In the genomic region with DNA sequence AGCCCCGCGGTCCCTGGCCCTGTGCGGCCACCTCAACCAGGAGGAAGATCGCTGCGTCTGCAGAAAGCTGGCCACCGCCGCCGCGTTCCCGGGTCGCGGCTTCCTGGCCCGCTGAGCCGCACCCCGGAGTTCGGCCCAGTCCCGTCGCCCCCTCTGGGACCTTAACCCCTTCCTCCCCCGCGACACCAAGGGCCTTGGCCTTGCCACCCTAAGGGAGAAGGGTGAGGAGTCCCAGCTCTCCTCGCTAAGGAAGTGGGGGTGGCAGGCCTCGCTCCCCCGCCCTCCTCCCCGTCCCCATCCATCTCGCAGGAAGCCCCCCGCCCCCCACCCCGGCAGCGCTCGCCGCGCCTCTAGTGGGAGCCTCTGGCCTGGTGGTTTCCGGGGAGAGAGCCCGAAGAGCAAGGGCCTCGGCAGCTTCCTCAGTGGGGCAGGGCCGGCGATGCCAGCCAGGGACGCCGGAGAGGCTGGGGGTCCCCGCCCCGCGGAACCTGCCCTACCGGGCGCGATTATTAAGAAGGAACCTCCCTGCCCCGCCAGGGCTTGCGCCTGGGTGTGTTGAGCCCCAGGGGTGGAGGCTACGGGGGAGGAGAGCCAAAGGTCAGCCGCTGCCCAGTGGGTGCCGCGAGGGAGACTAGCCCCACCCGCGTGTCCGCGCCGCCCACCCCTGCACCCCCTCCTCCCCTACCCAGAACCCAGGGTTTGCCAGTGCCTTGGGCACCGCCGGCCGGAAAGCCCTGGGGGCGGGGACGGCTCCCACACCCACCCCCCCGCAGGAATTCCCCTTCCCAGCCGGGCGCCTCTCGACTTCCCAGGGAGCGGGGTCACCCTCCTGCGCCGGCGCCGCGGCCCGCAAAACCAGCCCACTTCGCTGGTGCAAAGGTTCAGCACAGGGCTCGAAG, we compare ENCODE assay signal across 9 cellular contexts. TPM values are rescaled to one million over a fixed set of nuclear protein-coding genes. Genes with fewer than 3 reads are reported as not detected.
DNase-seq lines count a peak whose midpoint lies in the region; ATAC-seq and TF ChIP-seq lines count a peak whose summit lies in the region.
"Had no signal": no experiment of that assay in that cellular context is flagged by ENCODE, and none has a peak within 500 bp of the region (broad histone marks: within the 10 kb centered on the region; RNA-seq: fewer than 3 reads in every experiment).

No MANE protein-coding gene starts in this region.

- peaks cover 11% of the 10 kb centered on the region; the same call in 1 of the 2 replicates for H3K4me1 ChIP-seq in BE2C

- no peaks in the 10 kb centered on the region for H3K9me3 ChIP-seq in BE2C

- no peaks in the 10 kb centered on the region for H3K27me3 ChIP-seq in BE2C

- no peaks in the 10 kb centered on the region for H3K9me3 Mint-ChIP-seq in stimulated activated naive CD8-positive, alpha-beta T cell treated with anti-CD3 and anti-CD28 coated beads, Interleukin-15, Interleukin-2, amounts not matched to agents 100 ng/mL and 50 ng/mL, for 24 hours
- H3K9me3 Mint-ChIP-seq in effector memory CD8-positive, alpha-beta T cell, result no peaks in the 10 kb centered on the region
- no peaks in the 10 kb centered on the region for H3K9me3 Mint-ChIP-seq in mesothelial cell of epicardium

- H3K27me3 Mint-ChIP-seq in stimulated activated naive CD8-positive, alpha-beta T cell treated with anti-CD3 and anti-CD28 coated beads, Interleukin-15, Interleukin-2, amounts not matched to agents 100 ng/mL and 50 ng/mL, for 24 hours, result no peaks in the 10 kb centered on the region
- no peaks in the 10 kb centered on the region for H3K27me3 Mint-ChIP-seq in effector memory CD8-positive, alpha-beta T cell
- H3K27me3 Mint-ChIP-seq in mesothelial cell of epicardium (ENCODE audit: low read depth), result peaks cover 37% of the 10 kb centered on the region

- no peak for ATAC-seq in stimulated activated naive CD8-positive, alpha-beta T cell treated with anti-CD3 and anti-CD28 coated beads, Interleukin-15, Interleukin-2, amounts not matched to agents 100 U/mL and 50 U/mL, for 24 hours
- ATAC-seq in effector memory CD8-positive, alpha-beta T cell (replicated peaks), result no peak

- H3K27ac Mint-ChIP-seq in stimulated activated naive CD8-positive, alpha-beta T cell treated with anti-CD3 and anti-CD28 coated beads, Interleukin-15, Interleukin-2, amounts not matched to agents 100 ng/mL and 50 ng/mL, for 24 hours, result no peak overlapping the region
- H3K27ac Mint-ChIP-seq in effector memory CD8-positive, alpha-beta T cell, result peak overlapping the region in 1 of 2 donors; percentile 79
- peak overlapping the region; percentile 71 for H3K27ac Mint-ChIP-seq in mesothelial cell of epicardium

- H3K4me3 Mint-ChIP-seq in stimulated activated naive CD8-positive, alpha-beta T cell treated with anti-CD3 and anti-CD28 coated beads, Interleukin-15, Interleukin-2, amounts not matched to agents 100 ng/mL and 50 ng/mL, for 24 hours, result peak overlapping the region; percentile 33
- H3K4me3 Mint-ChIP-seq in effector memory CD8-positive, alpha-beta T cell, result peak overlapping the region; percentile 53 to 60
- H3K4me3 Mint-ChIP-seq in mesothelial cell of epicardium, result peak overlapping the region; percentile 59

- no peak overlapping the region for H3K4me3 ChIP-seq in BE2C (ENCODE audit: low read depth, low read length)

- H3K36me3 Mint-ChIP-seq in stimulated activated naive CD8-positive, alpha-beta T cell treated with anti-CD3 and anti-CD28 coated beads, Interleukin-15, Interleukin-2, amounts not matched to agents 100 ng/mL and 50 ng/mL, for 24 hours (ENCODE audit: low read depth), result peaks cover 12% of the 10 kb centered on the region
- peaks cover 51% of the 10 kb centered on the region for H3K36me3 Mint-ChIP-seq in effector memory CD8-positive, alpha-beta T cell (ENCODE audit: insufficient read depth)
- H3K36me3 Mint-ChIP-seq in mesothelial cell of epicardium, result peaks cover 5% of the 10 kb centered on the region

- DNase-seq in stimulated activated naive CD8-positive, alpha-beta T cell treated with anti-CD3 and anti-CD28 coated beads, Interleukin-15, Interleukin-2, amounts not matched to agents 100 U/mL and 50 U/mL, for 24 hours, result no peak
- no peak for DNase-seq in effector memory CD8-positive, alpha-beta T cell
- DNase-seq in mesothelial cell of epicardium (ENCODE audit: low spot score in 2 of 2, unreplicated experiment in 2 of 2) (peak in 1 of 2 experiments; percentile 56), NOMO-1 treated with DMSO at 0.1 percent for 48 hours (lab: John Stamatoyannopoulos, UW; ENCODE audit: unreplicated experiment) (no peak), BE2C (no peak), cortex of kidney (lab: John Stamatoyannopoulos, UW) (no peak)
- no peak for DNase-seq in effector CD4-positive, alpha-beta T cell
- DNase-seq: activated CD4-positive, alpha-beta T cell treated with anti-CD3 and anti-CD28 coated beads for 48 hours had no signal

- peaks cover 15% of the 10 kb centered on the region for H3K36me3 ChIP-seq in BE2C

- TF ChIP-seq CTCF in mesothelial cell of epicardium (IDR thresholded peaks at IDR 0.05; ENCODE audit: unreplicated experiment), result no peak
- TF ChIP-seq CTCF in BE2C (IDR thresholded peaks at IDR 0.05; ENCODE audit: low read depth, low read length), result no peak

- H3K4me1 Mint-ChIP-seq in stimulated activated naive CD8-positive, alpha-beta T cell treated with anti-CD3 and anti-CD28 coated beads, Interleukin-15, Interleukin-2, amounts not matched to agents 100 ng/mL and 50 ng/mL, for 24 hours (ENCODE audit: low read depth), result peaks cover 29% of the 10 kb centered on the region
- H3K4me1 Mint-ChIP-seq in effector memory CD8-positive, alpha-beta T cell (ENCODE audit: low read depth in 2 of 2), result peaks cover 17 to 25% of the 10 kb centered on the region in 2 donors
- H3K4me1 Mint-ChIP-seq in mesothelial cell of epicardium, result peaks cover 46% of the 10 kb centered on the region

RNA-seq across cellular contexts. Expression of gene CBX4, which starts 6.8 kb away (rescaled TPM):
- 30.8 to 35.0 TPM (median 32.1 TPM) in 3 replicates for total RNA-seq in mesothelial cell of epicardium
- polyA plus RNA-seq in BE2C (2012; ENCODE audit: insufficient read depth, insufficient read length, low read depth), result 226 TPM

RNA-seq across cellular contexts. Expression of gene CBX8, which starts 35.6 kb away (rescaled TPM):
- total RNA-seq in mesothelial cell of epicardium, result 15.5 to 18.6 TPM (median 16.3 TPM) in 3 replicates
- 54.5 TPM for polyA plus RNA-seq in BE2C (2012; ENCODE audit: insufficient read depth, insufficient read length, low read depth)

RNA-seq across cellular contexts. Expression of gene CBX2, which starts 54.5 kb away (rescaled TPM):
- total RNA-seq in mesothelial cell of epicardium, result 47.1 to 49.7 TPM (median 48.6 TPM) in 3 replicates
- polyA plus RNA-seq in BE2C (2012; ENCODE audit: insufficient read depth, insufficient read length, low read depth), result 46.9 TPM
